16 cellular contexts compared by ENCODE assay signal in the genomic region with DNA sequence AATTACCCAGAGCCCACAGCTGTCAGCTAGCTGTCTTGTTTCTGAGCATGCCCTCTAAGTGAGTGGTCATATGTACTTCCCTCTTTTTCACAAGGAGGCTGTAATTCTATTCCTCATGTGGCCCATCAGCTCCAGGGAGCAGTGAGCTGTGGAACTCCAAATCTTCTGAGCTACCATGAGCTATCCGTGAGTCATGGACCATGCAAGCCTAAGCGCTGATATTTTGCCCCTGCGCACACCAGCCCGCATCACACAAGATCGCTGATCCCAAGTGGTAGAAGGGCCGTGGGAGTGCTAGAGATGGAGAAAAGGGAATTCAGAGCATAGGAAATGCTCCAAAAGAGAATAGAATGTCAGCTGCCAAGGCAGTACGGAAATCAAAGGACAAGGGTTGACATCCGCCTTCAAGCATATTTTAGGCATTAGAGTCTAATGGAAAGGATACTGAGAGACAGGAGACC. TPM values are rescaled to one million over a fixed set of nuclear protein-coding genes. Genes with fewer than 3 reads are reported as not detected.
DNase-seq lines count a peak whose midpoint lies in the region; ATAC-seq and TF ChIP-seq lines count a peak whose summit lies in the region.
"Had no signal": no experiment of that assay in that cellular context is flagged by ENCODE, and none has a peak within 500 bp of the region (broad histone marks: within the 10 kb centered on the region; RNA-seq: fewer than 3 reads in every experiment).

No MANE protein-coding gene starts in this region.

- TF ChIP-seq CTCF in AG04450 (IDR thresholded peaks at IDR 0.05; ENCODE audit: low read depth, low read length) (no peak), WI38 (IDR thresholded peaks at IDR 0.05; ENCODE audit: low read depth, low read length) (no peak), GM10266 (IDR thresholded peaks at IDR 0.05; ENCODE audit: control insufficient read depth, insufficient read depth, low read depth, missing control alignments) (no peak)

- DNase-seq in AG04450 (ENCODE audit: low read depth, low spot score) = peak; percentile 59
- peak; percentile 54 for DNase-seq in KBM-7
- peak; percentile 61 for DNase-seq in hepatic stellate cell (ENCODE audit: low spot score)
- DNase-seq in activated naive CD4-positive, alpha-beta T cell (lab: John Stamatoyannopoulos, UW) = no peak
- no peak for DNase-seq in COLO668 (lab: John Stamatoyannopoulos, UW; ENCODE audit: unreplicated experiment)
- DNase-seq in GM10266 (ENCODE audit: extremely low spot score) = no peak
- DNase-seq: activated CD4-positive, alpha-beta T cell treated with anti-CD3 and anti-CD28 coated beads, Interleukin-2, amount 50 U/mL, for 4 hours; activated naive CD8-positive, alpha-beta T cell treated with anti-CD3 and anti-CD28 coated beads for 36 hours; CD8-positive, alpha-beta T cell; midbrain; MM.1S; stimulated activated CD8-positive, alpha-beta memory T cell treated with anti-CD3 and anti-CD28 coated beads, Interleukin-4, amount 100 ng/mL, for 48 hours had no signal

- H3K9me3 ChIP-seq in AG04450 (ENCODE audit: control insufficient read depth, insufficient read depth, low read length) = no peaks in the 10 kb centered on the region; the same call in 1 of the 2 replicates
- H3K9me3 ChIP-seq: esophagus muscularis mucosa had no signal

- in situ Hi-C loops in KBM-7 (cut with MboI; ENCODE audit: low pct_unique_long_range_greater_than_20kb, low sequenced_read_pairs) = loop anchor here (25.0 kb wide), 3 partner anchors 514 to 864 kb away; no protein-coding TSS in a partner anchor

- POLR2A ChIA-PET in AG04450 (lab: Yijun Ruan, JAX) = no interaction called here

- H3K27me3 ChIP-seq in AG04450 (ENCODE audit: control insufficient read depth, insufficient read depth, low read length) = no peaks in the 10 kb centered on the region

- H3K4me3 ChIP-seq in AG04450 (ENCODE audit: low read depth, low read length) (no peak overlapping the region), WI38 (ENCODE audit: low read depth, low read length) (0 out of 2 replicates have a peak overlapping the region, but pooled peaks have one; percentile 17)
- H3K4me3 ChIP-seq: esophagus muscularis mucosa had no signal

- H3K27ac ChIP-seq in AG04450 (ENCODE audit: low read depth, low read length) = peak overlapping the region; percentile 31
- H3K27ac ChIP-seq: esophagus muscularis mucosa had no signal

- CTCF ChIA-PET in AG04450 (lab: Charles Lee) = interaction anchor here (0.8 kb wide), 1 partner anchor 635 kb away, joined by 3 read pairs; no protein-coding TSS in a partner anchor

- no peak for ATAC-seq in GM21825 (IDR thresholded peaks at IDR 0.05; ENCODE audit: unreplicated experiment)
- ATAC-seq: CD8-positive, alpha-beta T cell; sciatic nerve had no signal

RNA-seq across cellular contexts. Expression of a gene that starts 5.5 kb away (rescaled TPM):
- 4.8 and 5.6 TPM in 2 replicates for polyA plus RNA-seq in AG04450 (2011; rRNA removed)
- 4.4 and 6.0 TPM in 2 replicates for polyA minus RNA-seq in AG04450 (2011; rRNA and poly(A)+ RNA removed)

RNA-seq across cellular contexts. Expression of a gene that starts 38.8 kb away (rescaled TPM):
- polyA plus RNA-seq in AG04450 (2011; rRNA removed) = 70.7 and 82.6 TPM in 2 replicates
- polyA minus RNA-seq in AG04450 (2011; rRNA and poly(A)+ RNA removed) = 116 and 125 TPM in 2 replicates

Comparison
In these comparisons a context has a peak if more than half of its experiments do, and no peak if none do; other contexts are left out.
1. DNase-seq: peak in AG04450 (single experiment), KBM-7 (single experiment) and hepatic stellate cell (single experiment); none in activated naive CD4-positive, alpha-beta T cell (0 of 4), COLO668 (single experiment) and GM10266 (single experiment).